Comparison of ENCODE assay signal across 24 cellular contexts in genomic region chr1:196977278-196977677, GRCh38. TPM values are rescaled to one million over a fixed set of nuclear protein-coding genes. Genes with fewer than 3 reads are reported as not detected.
"Had no signal": no experiment of that assay in that cellular context is flagged by ENCODE, and none has a peak within 500 bp of the region (broad histone marks: within the 10 kb centered on the region; RNA-seq: fewer than 3 reads in every experiment).

CFHR5 (plus strand) TSS chr1:196977556; CDS start chr1:196977665, 109 bp downstream.

- H3K4me3 ChIP-seq: SJSA1 had no signal

- H3K27me3 ChIP-seq: SJSA1 had no signal

- H3K27ac ChIP-seq: SJSA1, VCaP had no signal

- ATAC-seq: activated CD4-positive, alpha-beta T cell treated with anti-CD3 and anti-CD28 coated beads for 36 hours; activated T-helper 17 cell treated with anti-CD3 and anti-CD28 coated beads, Interleukin-2, amount 50 U/mL, for 72 hours; PC-3; T-helper 17 cell had no signal

- H3K36me3 ChIP-seq: SJSA1 had no signal

- DNase-seq: activated CD4-positive, alpha-beta memory T cell treated with anti-CD3 and anti-CD28 coated beads, Interleukin-2, amount 10 ng/mL, durations not matched to agents 7 days and 5 days; activated CD4-positive, alpha-beta T cell treated with anti-CD3 and anti-CD28 coated beads for 36 hours; activated CD4-positive, alpha-beta T cell treated with anti-CD3 and anti-CD28 coated beads, Interleukin-2, amount 50 U/mL, for 1 hour; activated CD4-positive, CD25-positive, alpha-beta regulatory T cell; activated gamma-delta T cell; activated naive CD4-positive, alpha-beta T cell treated with anti-CD3 and anti-CD28 coated beads for 36 hours; activated T-cell treated with anti-CD3 and anti-CD28 coated beads for 4 hours; activated T-cell treated with anti-CD3 and anti-CD28 coated beads, Interleukin-2, amount 50 U/mL, for 48 hours; amygdala; Karpas-422; NCI-H1092; NCI-H1417; NCI-H1930; NCI-H345; NCI-H510A; PC-3; SHP77; T-helper 17 cell; T1000 had no signal

- H3K9me3 ChIP-seq: SJSA1 had no signal

- H3K4me1 ChIP-seq: SJSA1 had no signal

RNA-seq across cellular contexts. Expression of gene CFHR5, which starts in this region (rescaled TPM):
- total RNA-seq: activated CD4-positive, alpha-beta memory T cell treated with anti-CD3 and anti-CD28 coated beads, Interleukin-2, amount 10 ng/mL, durations not matched to agents 7 days and 5 days; activated CD4-positive, alpha-beta T cell treated with anti-CD3 and anti-CD28 coated beads for 36 hours; activated CD8-positive, alpha-beta memory T cell treated with anti-CD3 and anti-CD28 coated beads for 36 hours; activated naive CD4-positive, alpha-beta T cell treated with anti-CD3 and anti-CD28 coated beads for 36 hours; activated T-helper 17 cell treated with anti-CD3 and anti-CD28 coated beads, Interleukin-2, amount 50 U/mL, for 72 hours; astrocyte; PC-3; SJSA1; T-helper 17 cell had no signal
